27 cellular contexts compared by ENCODE assay signal in the genomic region with DNA sequence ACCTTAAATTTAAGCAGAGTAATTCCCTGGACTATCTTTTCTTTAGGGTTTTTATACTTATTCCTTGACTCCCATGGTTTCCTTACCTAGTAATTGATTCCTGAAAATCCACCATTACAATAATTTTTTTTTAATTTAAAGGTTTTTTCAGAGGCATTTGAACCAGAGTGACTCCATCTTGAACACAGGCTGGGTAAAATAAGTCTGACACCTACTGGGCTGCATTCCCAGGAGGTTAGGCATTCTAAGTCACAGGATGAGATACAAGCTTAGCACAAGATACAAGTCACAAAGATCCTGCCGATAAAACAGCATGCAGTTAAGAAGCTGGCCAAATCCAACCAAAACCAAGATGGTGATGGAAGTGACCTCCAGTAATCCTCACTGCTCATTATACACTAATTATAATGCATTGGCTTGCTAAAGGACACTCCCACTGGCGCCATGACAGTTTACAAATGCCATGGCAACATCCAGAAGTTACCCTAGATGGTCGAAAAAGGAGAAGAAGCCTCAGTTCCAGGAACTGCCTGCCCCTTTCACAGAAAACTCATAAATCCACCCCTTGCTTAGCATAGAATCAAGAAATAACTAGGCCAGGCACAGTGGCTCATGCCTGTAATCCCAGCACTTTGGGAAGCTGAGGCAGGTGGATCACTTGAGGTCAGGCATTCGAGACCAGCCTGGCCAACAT. TPM values are rescaled to one million over a fixed set of nuclear protein-coding genes. Genes with fewer than 3 reads are reported as not detected.
"Had no signal": no experiment of that assay in that cellular context is flagged by ENCODE, and none has a peak within 500 bp of the region (broad histone marks: within the 10 kb centered on the region; RNA-seq: fewer than 3 reads in every experiment).

No MANE protein-coding gene starts in this region.

- H3K79me2 ChIP-seq: hepatocyte had no signal

- H3K4me1 ChIP-seq: gastroesophageal sphincter, heart right ventricle had no signal

- DNase-seq: activated CD4-positive, alpha-beta memory T cell treated with anti-CD3 and anti-CD28 coated beads, Interleukin-2, amount 10 ng/mL, durations not matched to agents 7 days and 5 days; activated CD4-positive, alpha-beta T cell treated with anti-CD3 and anti-CD28 coated beads for 1 hour; activated CD4-positive, alpha-beta T cell treated with anti-CD3 and anti-CD28 coated beads for 4 hours; activated CD4-positive, alpha-beta T cell treated with anti-CD3 and anti-CD28 coated beads, Interleukin-2, amount 10 ng/mL, durations not matched to agents 7 days and 5 days; activated CD4-positive, alpha-beta T cell treated with anti-CD3 and anti-CD28 coated beads, Interleukin-2, amount 50 U/mL, for 4 hours; activated CD8-positive, alpha-beta memory T cell treated with anti-CD3 and anti-CD28 coated beads, Interleukin-2, amount 50 U/mL, for 48 hours; activated gamma-delta T cell; activated naive CD4-positive, alpha-beta T cell; activated naive CD4-positive, alpha-beta T cell treated with anti-CD3 and anti-CD28 coated beads, Interleukin-2, amount 10 ng/mL, durations not matched to agents 7 days and 5 days; activated naive CD8-positive, alpha-beta T cell treated with anti-CD3 and anti-CD28 coated beads, Interleukin-2, amount 10 ng/mL, durations not matched to agents 7 days and 5 days; activated T-cell treated with anti-CD3 and anti-CD28 coated beads for 4 hours; activated T-cell treated with anti-CD3 and anti-CD28 coated beads, Interleukin-2, amount 50 U/mL, for 24 hours; activated T-cell treated with anti-CD3 and anti-CD28 coated beads, Interleukin-2, amount 50 U/mL, for 72 hours; dorsolateral prefrontal cortex; effector memory CD4-positive, alpha-beta T cell; esophagus squamous epithelium; foreskin melanocyte; heart right ventricle; T-helper 2 cell had no signal

- H3K27ac ChIP-seq: ascending aorta, coronary artery, dorsolateral prefrontal cortex, esophagus squamous epithelium, gastroesophageal sphincter, heart right ventricle, hepatocyte had no signal

- H3K4me3 ChIP-seq: ascending aorta, coronary artery, dorsolateral prefrontal cortex, esophagus squamous epithelium, gastroesophageal sphincter, heart right ventricle, hepatocyte had no signal

- H3K36me3 Mint-ChIP-seq: activated naive CD4-positive, alpha-beta T cell treated with anti-CD3 and anti-CD28 coated beads, Interleukin-2, amount 10 ng/mL, durations not matched to agents 7 days and 5 days; activated naive CD4-positive, alpha-beta T cell treated with anti-CD3 and anti-CD28 coated beads, Interleukin-2, amount 50 U/mL, for 72 hours; activated naive CD8-positive, alpha-beta T cell treated with anti-CD3 and anti-CD28 coated beads, Interleukin-2, amount 10 ng/mL, durations not matched to agents 7 days and 5 days; brain had no signal

- H3K4me1 Mint-ChIP-seq: activated CD4-positive, alpha-beta memory T cell treated with anti-CD3 and anti-CD28 coated beads, Interleukin-2, amount 10 ng/mL, durations not matched to agents 7 days and 5 days; activated CD4-positive, alpha-beta T cell treated with anti-CD3 and anti-CD28 coated beads, Interleukin-2, amount 10 ng/mL, durations not matched to agents 7 days and 5 days; activated naive CD4-positive, alpha-beta T cell treated with anti-CD3 and anti-CD28 coated beads, Interleukin-2, amount 10 ng/mL, durations not matched to agents 7 days and 5 days; activated naive CD8-positive, alpha-beta T cell treated with anti-CD3 and anti-CD28 coated beads, Interleukin-2, amount 10 ng/mL, durations not matched to agents 7 days and 5 days; brain; central memory CD8-positive, alpha-beta T cell had no signal

- H3K27me3 ChIP-seq: ascending aorta, esophagus squamous epithelium, gastroesophageal sphincter, heart right ventricle, hepatocyte had no signal

- H3K36me3 ChIP-seq: ascending aorta, esophagus squamous epithelium, gastroesophageal sphincter, heart right ventricle had no signal

- H3K9me3 Mint-ChIP-seq: activated naive CD4-positive, alpha-beta T cell treated with anti-CD3 and anti-CD28 coated beads, Interleukin-2, amount 50 U/mL, for 72 hours; activated T-cell treated with anti-CD3 and anti-CD28 coated beads, Interleukin-2, amount 50 U/mL, for 72 hours; central memory CD8-positive, alpha-beta T cell; dendritic cell treated with granulocyte-macrophage colony-stimulating factor and Interleukin-4, amounts not matched to agents 40 ng/mL and 50 ng/mL, for 4 days had no signal

- H3K4me3 Mint-ChIP-seq: activated CD4-positive, alpha-beta memory T cell treated with anti-CD3 and anti-CD28 coated beads, Interleukin-2, amount 10 ng/mL, durations not matched to agents 7 days and 5 days; activated CD4-positive, alpha-beta T cell treated with anti-CD3 and anti-CD28 coated beads, Interleukin-2, amount 10 ng/mL, durations not matched to agents 7 days and 5 days; activated naive CD4-positive, alpha-beta T cell treated with anti-CD3 and anti-CD28 coated beads, Interleukin-2, amount 10 ng/mL, durations not matched to agents 7 days and 5 days; activated naive CD8-positive, alpha-beta T cell treated with anti-CD3 and anti-CD28 coated beads, Interleukin-2, amount 10 ng/mL, durations not matched to agents 7 days and 5 days; activated T-cell treated with anti-CD3 and anti-CD28 coated beads, Interleukin-2, amount 50 U/mL, for 24 hours; activated T-cell treated with anti-CD3 and anti-CD28 coated beads, Interleukin-2, amount 50 U/mL, for 72 hours; brain; central memory CD8-positive, alpha-beta T cell; dendritic cell treated with granulocyte-macrophage colony-stimulating factor and Interleukin-4, amounts not matched to agents 40 ng/mL and 50 ng/mL, for 4 days had no signal

- H3K4me2 ChIP-seq: hepatocyte had no signal

- H3K27ac Mint-ChIP-seq: activated CD4-positive, alpha-beta memory T cell treated with anti-CD3 and anti-CD28 coated beads, Interleukin-2, amount 10 ng/mL, durations not matched to agents 7 days and 5 days; activated CD4-positive, alpha-beta T cell treated with anti-CD3 and anti-CD28 coated beads, Interleukin-2, amount 10 ng/mL, durations not matched to agents 7 days and 5 days; activated naive CD4-positive, alpha-beta T cell treated with anti-CD3 and anti-CD28 coated beads, Interleukin-2, amount 10 ng/mL, durations not matched to agents 7 days and 5 days; activated naive CD4-positive, alpha-beta T cell treated with anti-CD3 and anti-CD28 coated beads, Interleukin-2, amount 50 U/mL, for 72 hours; activated naive CD8-positive, alpha-beta T cell treated with anti-CD3 and anti-CD28 coated beads, Interleukin-2, amount 10 ng/mL, durations not matched to agents 7 days and 5 days; activated T-cell treated with anti-CD3 and anti-CD28 coated beads, Interleukin-2, amount 50 U/mL, for 24 hours; activated T-cell treated with anti-CD3 and anti-CD28 coated beads, Interleukin-2, amount 50 U/mL, for 72 hours; brain; dendritic cell treated with granulocyte-macrophage colony-stimulating factor and Interleukin-4, amounts not matched to agents 40 ng/mL and 50 ng/mL, for 4 days had no signal

- H3K27me3 Mint-ChIP-seq: activated CD4-positive, alpha-beta memory T cell treated with anti-CD3 and anti-CD28 coated beads, Interleukin-2, amount 10 ng/mL, durations not matched to agents 7 days and 5 days; activated CD4-positive, alpha-beta T cell treated with anti-CD3 and anti-CD28 coated beads, Interleukin-2, amount 10 ng/mL, durations not matched to agents 7 days and 5 days; activated naive CD4-positive, alpha-beta T cell treated with anti-CD3 and anti-CD28 coated beads, Interleukin-2, amount 10 ng/mL, durations not matched to agents 7 days and 5 days; activated naive CD8-positive, alpha-beta T cell treated with anti-CD3 and anti-CD28 coated beads, Interleukin-2, amount 10 ng/mL, durations not matched to agents 7 days and 5 days; activated T-cell treated with anti-CD3 and anti-CD28 coated beads, Interleukin-2, amount 50 U/mL, for 24 hours; central memory CD8-positive, alpha-beta T cell; dendritic cell treated with granulocyte-macrophage colony-stimulating factor and Interleukin-4, amounts not matched to agents 40 ng/mL and 50 ng/mL, for 4 days had no signal

RNA-seq across cellular contexts. Expression of gene SLC25A21, which starts 53.6 kb away (rescaled TPM):
- total RNA-seq: activated CD4-positive, alpha-beta memory T cell treated with anti-CD3 and anti-CD28 coated beads, Interleukin-2, amount 10 ng/mL, durations not matched to agents 7 days and 5 days; activated CD4-positive, alpha-beta T cell treated with anti-CD3 and anti-CD28 coated beads, Interleukin-2, amount 10 ng/mL, durations not matched to agents 7 days and 5 days; activated naive CD4-positive, alpha-beta T cell treated with anti-CD3 and anti-CD28 coated beads, Interleukin-2, amount 50 U/mL, for 72 hours; activated naive CD8-positive, alpha-beta T cell treated with anti-CD3 and anti-CD28 coated beads, Interleukin-2, amount 10 ng/mL, durations not matched to agents 7 days and 5 days; activated T-cell treated with anti-CD3 and anti-CD28 coated beads, Interleukin-2, amount 50 U/mL, for 72 hours; ascending aorta had no signal
